ENCODE assay signal across 1 cellular context in genomic region chr4:5894266-5894665, GRCh38.
TF ChIP-seq lines count a peak whose summit lies in the region.

No MANE protein-coding gene starts in this region.

TF ChIP-seq in SK-N-SH treated with all-trans-retinoic acid at 6 μM for 48 hours, 23 proteins besides CTCF, POLR2A, EP300 and RAD21 (continued from another document):
- TF ChIP-seq, protein P1, sequence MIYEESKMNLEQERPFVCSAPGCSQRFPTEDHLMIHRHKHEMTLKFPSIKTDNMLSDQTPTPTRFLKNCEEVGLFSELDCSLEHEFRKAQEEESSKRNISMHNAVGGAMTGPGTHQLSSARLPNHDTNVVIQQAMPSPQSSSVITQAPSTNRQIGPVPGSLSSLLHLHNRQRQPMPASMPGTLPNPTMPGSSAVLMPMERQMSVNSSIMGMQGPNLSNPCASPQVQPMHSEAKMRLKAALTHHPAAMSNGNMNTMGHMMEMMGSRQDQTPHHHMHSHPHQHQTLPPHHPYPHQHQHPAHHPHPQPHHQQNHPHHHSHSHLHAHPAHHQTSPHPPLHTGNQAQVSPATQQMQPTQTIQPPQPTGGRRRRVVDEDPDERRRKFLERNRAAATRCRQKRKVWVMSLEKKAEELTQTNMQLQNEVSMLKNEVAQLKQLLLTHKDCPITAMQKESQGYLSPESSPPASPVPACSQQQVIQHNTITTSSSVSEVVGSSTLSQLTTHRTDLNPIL (CRISPR knock-in tag; IDR thresholded peaks at IDR 0.05; ENCODE audit: low read depth) = no peak
